9 cellular contexts compared by ENCODE assay signal in genomic region chr3:58161435-58162398, GRCh38. TPM values are rescaled to one million over a fixed set of nuclear protein-coding genes. Genes with fewer than 3 reads are reported as not detected.
A peak's percentile ranks its signal among the peaks of the same experiment; 100 is the strongest.
DNase-seq lines count a peak whose midpoint lies in the region; ATAC-seq and TF ChIP-seq lines count a peak whose summit lies in the region.
"Had no signal": no experiment of that assay in that cellular context is flagged by ENCODE, and none has a peak within 500 bp of the region (broad histone marks: within the 10 kb centered on the region; RNA-seq: fewer than 3 reads in every experiment).

No MANE protein-coding gene starts in this region.

- no peaks in the 10 kb centered on the region for H4K20me1 ChIP-seq in mammary epithelial cell (ENCODE audit: insufficient read depth, low read length)

- POLR2A ChIA-PET in AG04449 (lab: Yijun Ruan, JAX) = no interaction called here

- dilution Hi-C loops in mammary epithelial cell (cut with HindIII; ENCODE audit: low sequenced_read_pairs) = no loop called here

- intact Hi-C loops in mammary epithelial cell (cut with micrococcal nuclease) (no loop called here), dorsolateral prefrontal cortex (cut with DNase I) (no loop called here)

- H3K9me3 ChIP-seq in mammary epithelial cell (replicated peaks; ENCODE audit: insufficient read depth, low read length) (no peaks in the 10 kb centered on the region), lung (ENCODE audit: control insufficient read depth in 2 of 2, insufficient read depth in 1 of 2, low read length in 1 of 2) (peaks cover 0 to 6% of the 10 kb centered on the region in 2 donors)

- H3K27me3 ChIP-seq in mammary epithelial cell (ENCODE audit: insufficient read depth, low read length) (no peaks in the 10 kb centered on the region), lung (ENCODE audit: control insufficient read depth, insufficient read depth) (no peaks in the 10 kb centered on the region), dorsolateral prefrontal cortex (no peaks in the 10 kb centered on the region)

- H3K4me2 ChIP-seq in mammary epithelial cell (ENCODE audit: insufficient read depth, low read depth, low read length) = no peak overlapping the region
- H3K4me2 ChIP-seq: KMS-11 had no signal

- peak; percentile 70 for DNase-seq in AG04449 (ENCODE audit: low read depth, low spot score)
- peak; percentile 21 for DNase-seq in KBM-7
- peak; percentile 95 for DNase-seq in mammary epithelial cell
- DNase-seq in lung (ENCODE audit: low spot score) = peak; percentile 79
- no peak for DNase-seq in activated CD4-positive, alpha-beta T cell treated with anti-CD3 and anti-CD28 coated beads, Interleukin-2, amount 50 U/mL, for 48 hours
- no peak for DNase-seq in dorsolateral prefrontal cortex
- no peak for DNase-seq in NCI-H146 (lab: John Stamatoyannopoulos, UW)
- DNase-seq in DMS153 treated with DMSO at 0.1 percent for 48 hours (lab: John Stamatoyannopoulos, UW; ENCODE audit: unreplicated experiment) = no peak

- 79% methylated on average over 11 of the region's 11 CpGs for WGBS in mammary epithelial cell (ENCODE audit: low coverage, missing lambda C conversion rate)
- WGBS in lung, 2 donors = 75% methylated on average over 11 of the region's 11 CpGs

- H3K79me2 ChIP-seq in mammary epithelial cell (ENCODE audit: insufficient read depth, low read length) = peaks cover 50% of the 10 kb centered on the region

- peaks cover 38% of the 10 kb centered on the region for H3K4me1 ChIP-seq in mammary epithelial cell (ENCODE audit: insufficient read depth, low read length)
- peaks cover 4 to 9% of the 10 kb centered on the region in 2 donors for H3K4me1 ChIP-seq in lung (ENCODE audit: control insufficient read depth in 2 of 2, insufficient read depth in 2 of 2, low read length in 2 of 2)

- in situ Hi-C loops in KBM-7 (cut with MboI; ENCODE audit: low pct_unique_long_range_greater_than_20kb, low sequenced_read_pairs) (no loop called here), mammary epithelial cell (cut with MboI; ENCODE audit: low sequenced_read_pairs in 2 of 2) (no loop called here)

- H3K9ac ChIP-seq in mammary epithelial cell (ENCODE audit: insufficient read depth, low read length) = no peak overlapping the region
- H3K9ac ChIP-seq: KMS-11 had no signal

- H3K27ac ChIP-seq in mammary epithelial cell (ENCODE audit: insufficient read depth, low read depth, low read length) (peak overlapping the region; percentile 41), lung (ENCODE audit: low read depth in 1 of 2, low read length in 1 of 2) (peak overlapping the region; percentile 3 to 10), dorsolateral prefrontal cortex (peak overlapping the region in 1 of 59 donors; percentile 3)
- H3K27ac ChIP-seq: KMS-11 had no signal

- ATAC-seq in lung (ENCODE audit: insufficient read depth, low FRiP score) = no peak

- H2AFZ ChIP-seq in mammary epithelial cell (ENCODE audit: low read depth, low read length) = peak overlapping the region; percentile 3

- H3K36me3 ChIP-seq in mammary epithelial cell (ENCODE audit: insufficient read depth, low read length) = peaks cover 68% of the 10 kb centered on the region
- H3K36me3 ChIP-seq in lung (ENCODE audit: control insufficient read depth in 2 of 2, insufficient read depth in 2 of 2, low read length in 2 of 2) = peaks cover 8 to 35% of the 10 kb centered on the region in 2 donors

- CTCF ChIA-PET in AG04449 (lab: Yijun Ruan, JAX) = interaction anchor here (0.8 to 2.1 kb wide), 3 partner anchors 11 to 199 kb away, joined by 3 to 17 read pairs (median 4); no protein-coding TSS in a partner anchor
- CTCF ChIA-PET in mammary epithelial cell (lab: Charles Lee; ENCODE audit: low non-redundant PET) = interaction anchor here (0.5 kb wide), 1 partner anchor 199 kb away, joined by 3 read pairs; no protein-coding TSS in a partner anchor

- TF ChIP-seq CTCF in AG04449 (IDR thresholded peaks at IDR 0.05; ENCODE audit: insufficient read depth, low read length, missing control alignments) = no peak
- no peak for TF ChIP-seq CTCF in mammary epithelial cell (conservative IDR thresholded peaks at IDR 0.05 in 1 of 2, IDR thresholded peaks at IDR 0.05 in 1 of 2; ENCODE audit: extremely low read depth in 1 of 2, insufficient read depth in 1 of 2, low read depth in 1 of 2, low read length in 2 of 2)
- no peak for TF ChIP-seq CTCF in lung (IDR thresholded peaks at IDR 0.05; ENCODE audit: control extremely low read depth, extremely low read depth)
- TF ChIP-seq CTCF in dorsolateral prefrontal cortex (IDR thresholded peaks at IDR 0.05 in 54 of 56, conservative IDR thresholded peaks at IDR 0.05 in 2 of 56; ENCODE audit: low read depth in 1 of 56, partially characterized antibody in 56 of 56) = no peak

- H3K4me3 ChIP-seq in AG04449 (ENCODE audit: low read depth, low read length) (no peak overlapping the region), mammary epithelial cell (replicated peaks in 1 of 3; ENCODE audit: insufficient read depth in 1 of 3, low read depth in 2 of 3, low read length in 3 of 3) (no peak overlapping the region), lung (no peak overlapping the region), dorsolateral prefrontal cortex (no peak overlapping the region)

- BruUV-seq in mammary epithelial cell (replicated peaks; lab: Mats Ljungman, UMichigan) = no TSS peak

RNA-seq across cellular contexts. Expression of gene DNASE1L3, which starts 49.1 kb away (rescaled TPM):
- not detected for total RNA-seq in mammary epithelial cell
- polyA plus RNA-seq in mammary epithelial cell = not detected
- not detected for polyA minus RNA-seq in mammary epithelial cell
- 1 to 10 TPM; 1.2 to 2.2 TPM for total RNA-seq in lung
- 10 to 100 TPM in 1 of 2 donors, 1 to 10 TPM in 1; 2.5 to 10.7 TPM for polyA plus RNA-seq in lung
- 1 to 10 TPM in 7 of 120 experiments, under 1 TPM in 5, not detected in 108; 0.23 to 2.8 (median 1.1) TPM for total RNA-seq in dorsolateral prefrontal cortex

Comparison
In these comparisons a context has a peak if more than half of its experiments do, and no peak if none do; other contexts are left out.
1. DNase-seq: peak in AG04449 (single experiment), KBM-7 (single experiment), mammary epithelial cell (single experiment) and lung (single experiment); none in activated CD4-positive, alpha-beta T cell treated with anti-CD3 and anti-CD28 coated beads, Interleukin-2, amount 50 U/mL, for 48 hours (0 of 2), dorsolateral prefrontal cortex (0 of 10), NCI-H146 (single experiment) and DMS153 treated with DMSO at 0.1 percent for 48 hours (single experiment).